In genomic region chr20:64077094-64077493, GRCh38 we compare ENCODE assay signal across 10 cellular contexts. TPM values are rescaled to one million over a fixed set of nuclear protein-coding genes. Genes with fewer than 3 reads are reported as not detected.
DNase-seq lines count a peak whose midpoint lies in the region; ATAC-seq and TF ChIP-seq lines count a peak whose summit lies in the region.
"Had no signal": no experiment of that assay in that cellular context is flagged by ENCODE, and none has a peak within 500 bp of the region (broad histone marks: within the 10 kb centered on the region; RNA-seq: fewer than 3 reads in every experiment).

No MANE protein-coding gene starts in this region.

- H3K27me3 Mint-ChIP-seq in activated naive CD8-positive, alpha-beta T cell treated with anti-CD3 and anti-CD28 coated beads, Interleukin-2, amount 10 ng/mL, durations not matched to agents 7 days and 5 days = no peaks in the 10 kb centered on the region

- POLR2A ChIA-PET in activated naive CD8-positive, alpha-beta T cell treated with anti-CD3 and anti-CD28 coated beads, Interleukin-2, amount 10 ng/mL, durations not matched to agents 7 days and 5 days (lab: Charles Lee) = interaction anchor here (0.8 to 7.0 kb wide), 9 partner anchors 10 to 248 kb away, joined by 3 to 114 read pairs (median 5); partner anchors contain the start of genes SAMD10 and TCEA2

- peak; percentile 94 for DNase-seq in NB4 (ENCODE audit: low read depth)
- peak; percentile 70 for DNase-seq in activated naive CD8-positive, alpha-beta T cell treated with anti-CD3 and anti-CD28 coated beads, Interleukin-2, amount 10 ng/mL, durations not matched to agents 7 days and 5 days
- peak; percentile 52 for DNase-seq in pons (ENCODE audit: low spot score)
- DNase-seq in cerebellum (ENCODE audit: low spot score) = no peak
- no peak for DNase-seq in MG63
- no peak for DNase-seq in occipital lobe (lab: John Stamatoyannopoulos, UW)

- TF ChIP-seq POLR2A in NB4 (IDR thresholded peaks at IDR 0.05; ENCODE audit: extremely low read depth, insufficient read length) = peak; percentile 84

- H3K36me3 ChIP-seq in MG63 = peaks cover 19% of the 10 kb centered on the region

- H3K4me3 ChIP-seq in GM12875 (ENCODE audit: low read depth, low read length) (peak overlapping the region; percentile 71), NB4 (ENCODE audit: low read depth, low read length) (peak overlapping the region; percentile 79), MG63 (no peak overlapping the region)
- H3K4me3 ChIP-seq: SJSA1 had no signal

- peaks cover 14% of the 10 kb centered on the region for H3K36me3 Mint-ChIP-seq in activated naive CD8-positive, alpha-beta T cell treated with anti-CD3 and anti-CD28 coated beads, Interleukin-2, amount 10 ng/mL, durations not matched to agents 7 days and 5 days

- H3K4me1 Mint-ChIP-seq in activated naive CD8-positive, alpha-beta T cell treated with anti-CD3 and anti-CD28 coated beads, Interleukin-2, amount 10 ng/mL, durations not matched to agents 7 days and 5 days = peaks cover 29% of the 10 kb centered on the region

- peak overlapping the region; percentile 96 for H3K4me3 Mint-ChIP-seq in activated naive CD8-positive, alpha-beta T cell treated with anti-CD3 and anti-CD28 coated beads, Interleukin-2, amount 10 ng/mL, durations not matched to agents 7 days and 5 days

- no peak for TF ChIP-seq CTCF in GM12875 (IDR thresholded peaks at IDR 0.05; ENCODE audit: borderline replicate concordance, insufficient read depth, low read depth, low read length)
- TF ChIP-seq CTCF in NB4 (IDR thresholded peaks at IDR 0.05; ENCODE audit: low read depth, low read length) = no peak

- peak overlapping the region; percentile 94 for H3K27ac Mint-ChIP-seq in activated naive CD8-positive, alpha-beta T cell treated with anti-CD3 and anti-CD28 coated beads, Interleukin-2, amount 10 ng/mL, durations not matched to agents 7 days and 5 days

- H3K9me3 ChIP-seq in MG63 = no peaks in the 10 kb centered on the region
- H3K9me3 ChIP-seq: SJSA1 had no signal

- H3K9me3 Mint-ChIP-seq in activated naive CD8-positive, alpha-beta T cell treated with anti-CD3 and anti-CD28 coated beads, Interleukin-2, amount 10 ng/mL, durations not matched to agents 7 days and 5 days = no peaks in the 10 kb centered on the region

- peak; percentile 23 for ATAC-seq in activated naive CD8-positive, alpha-beta T cell treated with anti-CD3 and anti-CD28 coated beads, Interleukin-2, amount 10 ng/mL, durations not matched to agents 7 days and 5 days (ENCODE audit: low read depth)
- no peak for ATAC-seq in HG03457 (IDR thresholded peaks at IDR 0.05; ENCODE audit: unreplicated experiment)

- H3K27me3 ChIP-seq in MG63 = no peaks in the 10 kb centered on the region
- H3K27me3 ChIP-seq: SJSA1 had no signal

RNA-seq across cellular contexts. Expression of gene RGS19, which starts 2.2 kb away (rescaled TPM):
- total RNA-seq in activated naive CD8-positive, alpha-beta T cell treated with anti-CD3 and anti-CD28 coated beads, Interleukin-2, amount 10 ng/mL, durations not matched to agents 7 days and 5 days = 100 to 1,000 TPM in 1 of 2 experiments, 10 to 100 TPM in 1; 95.1 to 106 TPM
- total RNA-seq in cerebellum (8.4 TPM), occipital lobe (10.1 TPM)
- total RNA-seq in MG63 (2014; rRNA removed; shearing (Covaris generic); ENCODE audit: low replicate concordance) = 20.2 and 40.9 TPM in 2 replicates

RNA-seq across cellular contexts. Expression of gene OPRL1, which starts 2.8 kb away (rescaled TPM):
- 1 to 10 TPM; 1.8 to 2.6 TPM for total RNA-seq in activated naive CD8-positive, alpha-beta T cell treated with anti-CD3 and anti-CD28 coated beads, Interleukin-2, amount 10 ng/mL, durations not matched to agents 7 days and 5 days
- total RNA-seq in cerebellum (9.5 TPM), occipital lobe (14.3 TPM)
- 1.2 and 3.9 TPM in 2 replicates for total RNA-seq in MG63 (2014; rRNA removed; shearing (Covaris generic); ENCODE audit: low replicate concordance)

RNA-seq across cellular contexts. Expression of gene LKAAEAR1, which starts 7.1 kb away (rescaled TPM):
- total RNA-seq in activated naive CD8-positive, alpha-beta T cell treated with anti-CD3 and anti-CD28 coated beads, Interleukin-2, amount 10 ng/mL, durations not matched to agents 7 days and 5 days = 1 to 10 TPM in 1 of 2 experiments, under 1 TPM in 1; 0.57 to 1.1 TPM
- total RNA-seq in cerebellum = 0.36 TPM
- 5.0 and 9.9 TPM in 2 replicates for total RNA-seq in MG63 (2014; rRNA removed; shearing (Covaris generic); ENCODE audit: low replicate concordance)
- total RNA-seq in occipital lobe = 0.78 TPM
- total RNA-seq: bronchial epithelial cell had no signal

RNA-seq across cellular contexts. Expression of gene TCEA2, which starts 14.1 kb away (rescaled TPM):
- total RNA-seq in activated naive CD8-positive, alpha-beta T cell treated with anti-CD3 and anti-CD28 coated beads, Interleukin-2, amount 10 ng/mL, durations not matched to agents 7 days and 5 days = 10 to 100 TPM; 65.3 to 74.9 TPM
- total RNA-seq in cerebellum = 26.5 TPM
- total RNA-seq in MG63 (2014; rRNA removed; shearing (Covaris generic); ENCODE audit: low replicate concordance) = 37.8 and 48.0 TPM in 2 replicates
- total RNA-seq in occipital lobe = 36.0 TPM

RNA-seq across cellular contexts. Expression of gene SOX18, which starts 27.7 kb away (rescaled TPM):
- total RNA-seq in activated naive CD8-positive, alpha-beta T cell treated with anti-CD3 and anti-CD28 coated beads, Interleukin-2, amount 10 ng/mL, durations not matched to agents 7 days and 5 days = under 1 TPM; 0.30 to 0.51 TPM
- total RNA-seq in cerebellum (1.6 TPM), occipital lobe (0.31 TPM)
- total RNA-seq in MG63 (2014; rRNA removed; shearing (Covaris generic); ENCODE audit: low replicate concordance) = 0.22 and 0.92 TPM in 2 replicates
- total RNA-seq: bronchial epithelial cell had no signal

Comparison
In these comparisons a context has a peak if more than half of its experiments do, and no peak if none do; other contexts are left out.
1. DNase-seq: peak in NB4 (single experiment), activated naive CD8-positive, alpha-beta T cell treated with anti-CD3 and anti-CD28 coated beads, Interleukin-2, amount 10 ng/mL, durations not matched to agents 7 days and 5 days (single experiment) and pons (single experiment); none in cerebellum (single experiment), MG63 (single experiment) and occipital lobe (single experiment).